8 cellular contexts compared by ENCODE assay signal in the genomic region with DNA sequence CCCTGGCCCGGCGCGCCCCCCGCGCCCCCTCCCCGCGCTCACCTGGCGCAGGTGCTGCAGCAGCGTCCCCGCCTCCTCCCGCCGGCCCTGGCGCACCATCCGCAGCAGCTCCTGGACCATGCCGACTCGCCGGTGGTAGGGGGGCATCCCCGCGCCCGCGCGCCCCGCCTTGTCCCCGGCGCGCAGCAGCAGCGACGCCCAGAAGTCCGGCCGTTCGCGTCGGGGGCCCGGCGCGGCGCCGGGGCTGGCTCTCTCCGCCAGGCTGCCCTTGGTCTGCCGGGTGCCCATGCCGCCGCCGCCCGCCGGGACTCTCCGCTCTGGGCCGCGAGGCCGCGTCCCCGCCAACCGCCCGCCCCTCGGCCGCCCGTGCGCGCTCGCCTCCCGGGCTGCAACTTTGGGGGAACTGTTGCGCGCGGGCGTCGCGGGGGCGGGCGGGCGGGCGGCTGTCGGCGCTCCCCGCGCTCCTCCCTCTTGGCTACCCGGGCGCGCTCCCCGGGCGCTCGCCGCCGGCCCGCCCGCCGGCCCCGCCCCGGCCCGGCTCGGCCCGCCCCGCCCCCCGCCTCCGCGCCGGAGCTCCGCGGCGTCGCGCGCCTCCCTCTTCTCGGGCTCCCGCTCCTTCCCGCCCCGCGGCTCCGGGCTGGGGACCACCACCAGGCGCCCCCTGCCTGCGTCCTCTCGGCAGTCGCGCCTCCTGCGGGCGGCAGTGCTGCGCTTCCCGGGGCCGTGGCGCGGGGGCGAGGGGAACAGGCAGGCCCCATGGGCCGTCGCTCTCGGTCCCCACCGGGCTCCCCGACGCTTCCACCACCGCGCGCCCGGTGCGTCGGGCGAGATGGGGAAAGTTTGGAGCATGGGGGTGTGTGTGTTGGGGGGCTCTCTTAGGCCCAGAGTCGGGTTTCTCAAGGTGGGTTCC. TPM values are rescaled to one million over a fixed set of nuclear protein-coding genes. Genes with fewer than 3 reads are reported as not detected.
A peak's percentile ranks its signal among the peaks of the same experiment; 100 is the strongest.
DNase-seq lines count a peak whose midpoint lies in the region; ATAC-seq and TF ChIP-seq lines count a peak whose summit lies in the region.

Gene LRRC75A (minus strand): TSS at position 491 of the 910 bp plus-strand sequence. CDS start 203 bp downstream, at position 288.

- peaks cover 43% of the 10 kb centered on the region for H3K4me1 Mint-ChIP-seq in neural progenitor cell

- no peak within 1 kb of the TSS for H3K9ac ChIP-seq in neural progenitor cell

- TF ChIP-seq CTCF in foreskin fibroblast (IDR thresholded peaks at IDR 0.05; ENCODE audit: low read depth, low read length) (no peak), neural progenitor cell (IDR thresholded peaks at IDR 0.05) (peak; percentile 50), suprapubic skin (IDR thresholded peaks at IDR 0.05) (no peak)

- ATAC-seq in GM19452 (IDR thresholded peaks at IDR 0.05; ENCODE audit: unreplicated experiment) = peak; percentile 51

- H4K20me1 ChIP-seq in neural progenitor cell (ENCODE audit: low read depth) = peaks cover 4% of the 10 kb centered on the region

- H3K27me3 Mint-ChIP-seq in neural progenitor cell (ENCODE audit: insufficient read depth, low read depth) = peaks cover 24% of the 10 kb centered on the region

- H2AFZ ChIP-seq in neural progenitor cell (replicated peaks) = peak within 1 kb of the TSS; percentile 82

- H3K36me3 ChIP-seq in neural progenitor cell = no peaks in the 10 kb centered on the region
- no peaks in the 10 kb centered on the region for H3K36me3 ChIP-seq in suprapubic skin

- WGBS in suprapubic skin = 0% methylated on average over 6 of the region's 134 CpGs

- TF ChIP-seq POLR2A in suprapubic skin (IDR thresholded peaks at IDR 0.05) = no peak

- TF ChIP-seq EP300 in suprapubic skin (IDR thresholded peaks at IDR 0.05) = no peak

- H3K4me1 ChIP-seq in neural progenitor cell (peaks cover 13% of the 10 kb centered on the region), suprapubic skin (peaks cover 22% of the 10 kb centered on the region)

- H3K27ac Mint-ChIP-seq in neural progenitor cell = no peak within 1 kb of the TSS

- in situ Hi-C loops in ACHN (cut with HindIII; ENCODE audit: low pct_ligation_motif_present, low pct_unique_long_range_greater_than_20kb, low sequenced_read_pairs) = no loop called here

- DNase-seq in ACHN = peak; percentile 51
- peak; percentile 23 for DNase-seq in NCI-H748 treated with DMSO at 0.1 percent for 48 hours (lab: John Stamatoyannopoulos, UW)
- DNase-seq in activated T-helper 1 cell treated with anti-CD3 and anti-CD28 coated beads, Interleukin-2, amount 50 U/mL, for 16 hours (ENCODE audit: low read depth in 1 of 2, low spot score in 1 of 2) = peak; percentile 15 to 48
- DNase-seq in foreskin fibroblast = peak; percentile 26 to 77
- peak; percentile 92 for DNase-seq in neural progenitor cell (ENCODE audit: low spot score)
- no peak for DNase-seq in suprapubic skin (ENCODE audit: low spot score in 2 of 2)
- no peak for DNase-seq in occipital lobe (lab: John Stamatoyannopoulos, UW)

- no peaks in the 10 kb centered on the region for H3K9me3 ChIP-seq in neural progenitor cell (ENCODE audit: low read depth)
- H3K9me3 ChIP-seq in suprapubic skin = no peaks in the 10 kb centered on the region

- H3K27ac ChIP-seq in neural progenitor cell (no peak within 1 kb of the TSS), suprapubic skin (no peak within 1 kb of the TSS)

- peak within 1 kb of the TSS; percentile 41 to 60 for H3K4me3 ChIP-seq in foreskin fibroblast (ENCODE audit: low read depth in 1 of 2, low read length in 2 of 2)
- peak within 1 kb of the TSS; percentile 68 for H3K4me3 ChIP-seq in neural progenitor cell
- H3K4me3 ChIP-seq in suprapubic skin = peak within 1 kb of the TSS; percentile 72

- H3K9me3 Mint-ChIP-seq in neural progenitor cell = peaks cover 2% of the 10 kb centered on the region

- H3K36me3 Mint-ChIP-seq in neural progenitor cell = peaks cover 1% of the 10 kb centered on the region

- H3K4me2 ChIP-seq in neural progenitor cell = peak within 1 kb of the TSS; percentile 96

- peaks cover 19% of the 10 kb centered on the region for H3F3A ChIP-seq in neural progenitor cell (ENCODE audit: low read depth)

- H3K4me3 Mint-ChIP-seq in neural progenitor cell = peak within 1 kb of the TSS; percentile 89

- H3K27me3 ChIP-seq in neural progenitor cell (peaks cover 72% of the 10 kb centered on the region), suprapubic skin (peaks cover 4% of the 10 kb centered on the region)

- H3K79me2 ChIP-seq in neural progenitor cell (ENCODE audit: low read depth) = no peaks in the 10 kb centered on the region

RNA-seq across cellular contexts. Expression of gene LRRC75A, which starts in this region (rescaled TPM):
- total RNA-seq in neural progenitor cell (ENCODE audit: low replicate concordance) (4.0 and 7.2 TPM in 2 replicates), suprapubic skin (under 1 TPM; 0.64 to 0.99 (median 0.90) TPM), occipital lobe (5.6 TPM)

Comparison
In these comparisons a context has a peak if more than half of its experiments do, and no peak if none do; other contexts are left out.
1. DNase-seq: peak in ACHN (single experiment), NCI-H748 treated with DMSO at 0.1 percent for 48 hours (single experiment), activated T-helper 1 cell treated with anti-CD3 and anti-CD28 coated beads, Interleukin-2, amount 50 U/mL, for 16 hours (2 of 2), foreskin fibroblast (2 of 2) and neural progenitor cell (single experiment); none in suprapubic skin (0 of 2) and occipital lobe (single experiment).
2. Peak in every context shown above with its lines, with median percentiles within 50 percentile points of each other: H3K4me3 ChIP-seq.